Comparison of ENCODE assay signal across 1 cellular context in the genomic region with DNA sequence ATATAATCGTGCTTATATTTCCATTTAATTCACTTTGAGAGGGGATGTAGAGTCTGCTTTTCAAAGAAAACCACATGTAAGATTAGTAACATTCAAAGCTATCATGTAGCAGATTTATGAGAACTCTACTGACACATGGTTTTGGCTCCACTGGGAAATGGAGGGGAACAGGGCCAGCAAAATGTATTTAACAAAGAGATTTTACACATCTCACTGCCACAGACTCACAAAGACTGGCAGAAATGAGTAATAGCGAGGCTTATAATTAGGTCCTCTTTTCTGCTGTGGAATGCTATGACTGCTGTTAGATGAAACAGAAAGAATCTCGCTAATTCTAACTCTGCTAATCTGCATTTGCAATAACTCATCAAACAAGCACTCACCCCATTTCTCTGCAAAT.
TF ChIP-seq lines count a peak whose summit lies in the region.

No MANE protein-coding gene starts in this region.

TF ChIP-seq in IMR-90, 13 proteins besides CTCF, POLR2A, EP300 and RAD21 (continued from another document):
- no peak for TF ChIP-seq ELK1 (IDR thresholded peaks at IDR 0.05; ENCODE audit: borderline replicate concordance, low read depth, low read length)
- no peak for TF ChIP-seq MAFK (IDR thresholded peaks at IDR 0.05; ENCODE audit: low read depth, low read length)
- TF ChIP-seq MXI1 (IDR thresholded peaks at IDR 0.05; ENCODE audit: borderline replicate concordance, low read depth, low read length) = no peak
- no peak for TF ChIP-seq CHD1 (IDR thresholded peaks at IDR 0.05; ENCODE audit: low read depth, low read length)
- TF ChIP-seq CEBPB (IDR thresholded peaks at IDR 0.05; ENCODE audit: low read depth, low read length) = no peak
- no peak for TF ChIP-seq NFE2L2 (IDR thresholded peaks at IDR 0.05; ENCODE audit: low read depth, low read length)
- no peak for TF ChIP-seq BHLHE40 (IDR thresholded peaks at IDR 0.05; ENCODE audit: low read depth, low read length)
- no peak for TF ChIP-seq MAZ (IDR thresholded peaks at IDR 0.05; ENCODE audit: borderline replicate concordance, low read depth, low read length)
- TF ChIP-seq RFX5 (IDR thresholded peaks at IDR 0.05; ENCODE audit: low read depth, low read length) = no peak
- TF ChIP-seq, protein P1, sequence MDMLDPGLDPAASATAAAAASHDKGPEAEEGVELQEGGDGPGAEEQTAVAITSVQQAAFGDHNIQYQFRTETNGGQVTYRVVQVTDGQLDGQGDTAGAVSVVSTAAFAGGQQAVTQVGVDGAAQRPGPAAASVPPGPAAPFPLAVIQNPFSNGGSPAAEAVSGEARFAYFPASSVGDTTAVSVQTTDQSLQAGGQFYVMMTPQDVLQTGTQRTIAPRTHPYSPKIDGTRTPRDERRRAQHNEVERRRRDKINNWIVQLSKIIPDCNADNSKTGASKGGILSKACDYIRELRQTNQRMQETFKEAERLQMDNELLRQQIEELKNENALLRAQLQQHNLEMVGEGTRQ (IDR thresholded peaks at IDR 0.05; ENCODE audit: low read depth, low read length) = no peak
- TF ChIP-seq RCOR1 (IDR thresholded peaks at IDR 0.05; ENCODE audit: insufficient replicate concordance, low read length) = no peak
TF ChIP-seq in IMR-90: peak in this region for 0.
